ENCODE assay signal across 8 cellular contexts in the genomic region with DNA sequence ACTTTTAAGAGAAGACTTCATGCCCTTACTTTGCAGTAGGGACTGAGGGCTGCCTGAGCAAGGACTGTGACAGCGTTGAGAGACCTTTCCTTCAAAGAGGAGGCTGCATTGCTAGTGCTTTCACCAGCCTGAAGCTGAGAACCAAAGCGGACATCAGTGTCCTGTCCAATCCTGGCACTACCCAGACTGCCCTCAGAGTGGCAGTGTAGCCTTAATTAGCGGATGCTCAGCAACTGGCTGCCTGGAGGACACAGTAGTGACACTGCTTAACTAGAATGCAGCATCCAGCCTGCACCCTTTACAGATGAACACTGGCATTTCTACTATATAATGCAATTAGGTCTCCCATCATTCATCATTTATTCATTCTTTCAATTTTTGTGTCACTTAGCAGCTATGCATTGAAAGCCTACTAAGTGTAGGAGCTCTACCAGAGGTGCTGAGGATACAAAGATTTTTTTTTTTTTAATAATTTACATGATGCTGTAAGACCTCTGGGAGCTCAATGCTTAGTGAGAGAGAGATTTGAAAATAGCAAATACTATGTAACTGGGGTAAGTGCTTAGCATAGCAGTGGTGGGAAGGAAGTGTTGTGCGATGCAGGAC. TPM values are rescaled to one million over a fixed set of nuclear protein-coding genes. Genes with fewer than 3 reads are reported as not detected.
A peak's percentile ranks its signal among the peaks of the same experiment; 100 is the strongest.
DNase-seq lines count a peak whose midpoint lies in the region; ATAC-seq, FAIRE-seq and TF ChIP-seq lines count a peak whose summit lies in the region.

No MANE protein-coding gene starts in this region.

- no peaks in the 10 kb centered on the region for H3K4me1 Mint-ChIP-seq in naive B cell

- no peak overlapping the region for H3K4me3 Mint-ChIP-seq in naive B cell

- TF ChIP-seq POLR2A in erythroblast (IDR thresholded peaks at IDR 0.05; ENCODE audit: low read length): no peak

- H3K27ac Mint-ChIP-seq in naive B cell: no peak overlapping the region

- H3K27me3 Mint-ChIP-seq in naive B cell: peaks cover 36 to 49% (median 44%) of the 10 kb centered on the region in 3 donors

- FAIRE-seq in HTR-8/SVneo (lab: Jason Lieb, UNC): peak; percentile 97

- DNase-seq in DMS53 treated with DMSO at 0.1 percent for 48 hours (lab: John Stamatoyannopoulos, UW; ENCODE audit: unreplicated experiment): peak; percentile 96
- DNase-seq in HTR-8/SVneo (ENCODE audit: insufficient read length, low spot score): peak; percentile 67
- peak; percentile 43 to 71 for DNase-seq in NOMO-1 (lab: John Stamatoyannopoulos, UW; ENCODE audit: unreplicated experiment in 2 of 2)
- DNase-seq in activated CD8-positive, alpha-beta memory T cell treated with anti-CD3 and anti-CD28 coated beads, Interleukin-2, amount 50 U/mL, for 4 hours: peak; percentile 58
- peak; percentile 50 to 68 for DNase-seq in erythroblast (lab: John Stamatoyannopoulos, UW)
- peak; percentile 36 for DNase-seq in naive B cell
- DNase-seq in stimulated activated CD8-positive, alpha-beta memory T cell treated with anti-CD3 and anti-CD28 coated beads, Interleukin-7, amount 100 ng/mL, for 48 hours (ENCODE audit: extremely low read depth in 1 of 2, low read depth in 1 of 2): peak; percentile 11 to 34

- H3K36me3 Mint-ChIP-seq in naive B cell: no peaks in the 10 kb centered on the region

- H3K9me3 Mint-ChIP-seq in naive B cell: no peaks in the 10 kb centered on the region

- ATAC-seq in GM21528 (IDR thresholded peaks at IDR 0.05; ENCODE audit: low FRiP score, unreplicated experiment) (peak; percentile 98), naive B cell (ENCODE audit: low read depth in 2 of 2) (peak; percentile 78 to 90)

RNA-seq across cellular contexts. Expression of gene SLC36A4, which starts 36.9 kb away (rescaled TPM):
- polyA plus RNA-seq in naive B cell (ENCODE audit: low read depth in 6 of 6): 10 to 100 TPM; 23.6 to 35.4 (median 34.0) TPM

Comparison
In these comparisons a context has a peak if more than half of its experiments do, and no peak if none do; other contexts are left out.
1. Peak in every context shown above with its lines: DNase-seq and ATAC-seq.
2. DNase-seq: peak in every context shown above with its lines; median percentile 96 in DMS53 treated with DMSO at 0.1 percent for 48 hours; 67 in HTR-8/SVneo; 59 in erythroblast; 58 in activated CD8-positive, alpha-beta memory T cell treated with anti-CD3 and anti-CD28 coated beads, Interleukin-2, amount 50 U/mL, for 4 hours; 57 in NOMO-1; 36 in naive B cell; 22 in stimulated activated CD8-positive, alpha-beta memory T cell treated with anti-CD3 and anti-CD28 coated beads, Interleukin-7, amount 100 ng/mL, for 48 hours.